4 cellular contexts compared by ENCODE assay signal in genomic region chr10:103207643-103208042, GRCh38. TPM values are rescaled to one million over a fixed set of nuclear protein-coding genes. Genes with fewer than 3 reads are reported as not detected.
"Had no signal": no experiment of that assay in that cellular context is flagged by ENCODE, and none has a peak within 500 bp of the region (broad histone marks: within the 10 kb centered on the region; RNA-seq: fewer than 3 reads in every experiment).

No MANE protein-coding gene starts in this region.

RNA-seq across cellular contexts. Expression of gene RPEL1, which starts 38.0 kb away (rescaled TPM):
- total RNA-seq: activated naive CD8-positive, alpha-beta T cell treated with anti-CD3 and anti-CD28 coated beads, Interleukin-2, amount 10 ng/mL, durations not matched to agents 7 days and 5 days; aorta; PC-9; T-helper 17 cell had no signal
- polyA plus RNA-seq: aorta had no signal
